Comparison of ENCODE assay signal across 8 cellular contexts in the genomic region with DNA sequence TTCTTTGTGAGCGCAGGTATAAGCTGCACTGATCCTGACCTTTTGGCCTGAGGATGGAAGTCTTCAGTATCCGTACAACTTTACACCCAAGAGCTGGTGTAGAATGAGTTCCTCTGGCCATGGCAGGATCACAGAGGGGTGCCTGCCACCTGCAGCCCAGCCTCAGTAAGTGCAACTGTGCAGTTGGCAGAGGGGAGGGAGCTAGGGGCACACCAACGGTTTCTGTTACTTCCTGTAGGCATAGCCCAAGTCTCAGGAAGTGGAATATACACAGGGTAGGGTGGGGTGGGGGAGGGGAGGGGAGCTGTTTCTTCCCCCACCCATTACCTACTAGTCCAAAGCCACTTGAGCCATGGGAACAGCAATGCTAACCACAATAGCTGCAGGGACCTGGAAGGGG.
DNase-seq lines count a peak whose midpoint lies in the region; ATAC-seq and TF ChIP-seq lines count a peak whose summit lies in the region.

No MANE protein-coding gene starts in this region.

- peaks cover 29% of the 10 kb centered on the region for H3K4me1 Mint-ChIP-seq in activated T-cell treated with anti-CD3 and anti-CD28 coated beads, Interleukin-2, amount 50 U/mL, for 24 hours (ENCODE audit: low read depth)

- TF ChIP-seq CTCF in C4-2B (conservative IDR thresholded peaks at IDR 0.05), result peak; percentile 55

- H3K9me3 Mint-ChIP-seq in activated T-cell treated with anti-CD3 and anti-CD28 coated beads, Interleukin-2, amount 50 U/mL, for 24 hours, result peaks cover 5% of the 10 kb centered on the region

- H3K27ac ChIP-seq in C4-2B, result no peak overlapping the region

- H3K4me3 ChIP-seq in skeletal muscle cell (ENCODE audit: low read depth, low read length), result no peak overlapping the region

- H3K4me3 Mint-ChIP-seq in activated T-cell treated with anti-CD3 and anti-CD28 coated beads, Interleukin-2, amount 50 U/mL, for 24 hours, result no peak overlapping the region

- intact Hi-C loops in head of caudate nucleus (cut with DNase I), result no loop called here

- H3K36me3 Mint-ChIP-seq in activated T-cell treated with anti-CD3 and anti-CD28 coated beads, Interleukin-2, amount 50 U/mL, for 24 hours (ENCODE audit: low read depth), result no peaks in the 10 kb centered on the region

- no peaks in the 10 kb centered on the region for H3K27me3 Mint-ChIP-seq in activated T-cell treated with anti-CD3 and anti-CD28 coated beads, Interleukin-2, amount 50 U/mL, for 24 hours

- DNase-seq in NCI-H226, result peak; percentile 28
- peak; percentile 51 for DNase-seq in activated T-cell treated with anti-CD3 and anti-CD28 coated beads, Interleukin-2, amount 50 U/mL, for 24 hours
- peak in 26 of 42 donors; percentile 4 to 59 (median 30) for DNase-seq in head of caudate nucleus
- peak; percentile 1 for DNase-seq in skeletal muscle cell (ENCODE audit: low read depth)
- no peak for DNase-seq in NCI-H187 treated with DMSO at 0.1 percent for 48 hours (lab: John Stamatoyannopoulos, UW)

- ATAC-seq in GM19463 (IDR thresholded peaks at IDR 0.05; ENCODE audit: unreplicated experiment) (peak; percentile 96), GM19397 (IDR thresholded peaks at IDR 0.05; ENCODE audit: unreplicated experiment) (no peak)

- H3K27ac Mint-ChIP-seq in activated T-cell treated with anti-CD3 and anti-CD28 coated beads, Interleukin-2, amount 50 U/mL, for 24 hours, result no peak overlapping the region
